ENCODE assay signal across 21 cellular contexts in the genomic region with DNA sequence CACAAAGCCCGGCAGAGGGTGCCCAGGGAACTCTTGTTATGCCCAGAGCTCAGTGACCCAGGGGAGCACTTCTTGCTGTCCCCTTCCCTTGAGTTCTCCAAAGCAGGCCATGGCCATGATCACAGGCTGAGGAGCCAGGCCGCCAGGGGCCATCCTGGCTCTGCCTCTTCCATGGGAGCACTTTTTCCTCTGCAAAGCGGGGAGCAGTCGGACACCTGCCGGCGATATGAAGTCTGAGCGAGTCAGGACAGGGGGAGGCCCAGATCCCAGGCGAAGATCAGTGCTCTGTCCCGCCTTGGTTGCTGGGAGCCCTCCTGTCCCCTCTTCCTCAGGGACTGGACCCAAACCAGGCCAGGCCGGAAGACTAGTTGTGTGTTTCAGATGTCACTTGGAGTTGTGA.
"Had no signal": no experiment of that assay in that cellular context is flagged by ENCODE, and none has a peak within 500 bp of the region (broad histone marks: within the 10 kb centered on the region; RNA-seq: fewer than 3 reads in every experiment).

No MANE protein-coding gene starts in this region.

- H3K27ac Mint-ChIP-seq: activated naive CD8-positive, alpha-beta T cell treated with anti-CD3 and anti-CD28 coated beads for 36 hours; activated T-helper 2 cell treated with anti-CD3 and anti-CD28 coated beads, Interferon-gamma antibody, Interleukin-2, Interleukin-4, amounts not matched to agents 10 μg/mL and 5 μg/mL and 100 μg/mL, durations not matched to agents 14 hours and 24 hours and 36 hours; stimulated activated naive CD8-positive, alpha-beta T cell treated with anti-CD3 and anti-CD28 coated beads, Interleukin-15, amount 100 ng/mL, for 72 hours; T-helper 1 cell treated with Interleukin-12 subunit alpha and Interleukin-12 subunit beta and Interleukin-4 antibody, amounts not matched to agents 30 μg/mL and 1 μg/mL, for 36 hours had no signal

- H3K27ac ChIP-seq: foreskin keratinocyte, suprapubic skin, vagina had no signal

- H3K27me3 ChIP-seq: foreskin keratinocyte, suprapubic skin, tibial nerve, vagina had no signal

- H3K9me3 Mint-ChIP-seq: activated naive CD8-positive, alpha-beta T cell treated with anti-CD3 and anti-CD28 coated beads for 36 hours; activated T-cell treated with anti-CD3 and anti-CD28 coated beads, Interleukin-2, amount 50 U/mL, for 4 hours; activated T-helper 2 cell treated with anti-CD3 and anti-CD28 coated beads, Interferon-gamma antibody, Interleukin-2, Interleukin-4, amounts not matched to agents 10 μg/mL and 5 μg/mL and 100 μg/mL, durations not matched to agents 14 hours and 24 hours and 36 hours; nephron progenitor cell; stimulated activated naive CD8-positive, alpha-beta T cell treated with anti-CD3 and anti-CD28 coated beads, Interleukin-15, amount 100 ng/mL, for 72 hours; T-helper 1 cell treated with Interleukin-12 subunit alpha and Interleukin-12 subunit beta and Interleukin-4 antibody, amounts not matched to agents 30 μg/mL and 1 μg/mL, for 36 hours had no signal

- ATAC-seq: activated T-cell treated with anti-CD3 and anti-CD28 coated beads, Interleukin-2, amount 50 U/mL, for 4 hours; foreskin keratinocyte; mucosa of descending colon; stimulated activated naive CD8-positive, alpha-beta T cell treated with anti-CD3 and anti-CD28 coated beads, Interleukin-15, amount 100 ng/mL, for 72 hours had no signal

- H3K4me3 Mint-ChIP-seq: activated naive CD8-positive, alpha-beta T cell treated with anti-CD3 and anti-CD28 coated beads for 36 hours; activated T-cell treated with anti-CD3 and anti-CD28 coated beads, Interleukin-2, amount 50 U/mL, for 4 hours; nephron progenitor cell; stimulated activated naive CD8-positive, alpha-beta T cell treated with anti-CD3 and anti-CD28 coated beads, Interleukin-15, amount 100 ng/mL, for 72 hours; T-helper 1 cell treated with Interleukin-12 subunit alpha and Interleukin-12 subunit beta and Interleukin-4 antibody, amounts not matched to agents 30 μg/mL and 1 μg/mL, for 36 hours had no signal

- H3K9me3 ChIP-seq: mucosa of descending colon, suprapubic skin, tibial nerve, vagina had no signal

- DNase-seq: activated CD4-positive, alpha-beta T cell treated with anti-CD3 and anti-CD28 coated beads for 4 hours; activated CD4-positive, alpha-beta T cell treated with anti-CD3 and anti-CD28 coated beads, Interleukin-2, amount 50 U/mL, for 48 hours; activated CD4-positive, CD25-positive, alpha-beta regulatory T cell; activated CD8-positive, alpha-beta memory T cell treated with anti-CD3 and anti-CD28 coated beads, Interleukin-2, amount 50 U/mL, for 48 hours; activated naive CD4-positive, alpha-beta T cell treated with Interleukin-2 at 50 U/mL for 16 hours; activated naive CD8-positive, alpha-beta T cell treated with anti-CD3 and anti-CD28 coated beads for 36 hours; activated T-cell treated with anti-CD3 and anti-CD28 coated beads, Interleukin-2, amount 50 U/mL, for 4 hours; effector CD4-positive, alpha-beta T cell; erythroblast; foreskin keratinocyte; hippocampal formation; mesenchymal stem cell; nephron progenitor cell; retina; stimulated activated naive CD8-positive, alpha-beta T cell treated with anti-CD3 and anti-CD28 coated beads, Interleukin-15, amount 100 ng/mL, for 72 hours had no signal

- H3K4me1 Mint-ChIP-seq: activated naive CD8-positive, alpha-beta T cell treated with anti-CD3 and anti-CD28 coated beads for 36 hours; stimulated activated naive CD8-positive, alpha-beta T cell treated with anti-CD3 and anti-CD28 coated beads, Interleukin-15, amount 100 ng/mL, for 72 hours had no signal

- H3K27me3 Mint-ChIP-seq: activated naive CD8-positive, alpha-beta T cell treated with anti-CD3 and anti-CD28 coated beads for 36 hours; stimulated activated naive CD8-positive, alpha-beta T cell treated with anti-CD3 and anti-CD28 coated beads, Interleukin-15, amount 100 ng/mL, for 72 hours had no signal

- H3K4me3 ChIP-seq: mucosa of descending colon, suprapubic skin, tibial nerve, vagina had no signal
